ENCODE assay signal across 8 cellular contexts in the genomic region with DNA sequence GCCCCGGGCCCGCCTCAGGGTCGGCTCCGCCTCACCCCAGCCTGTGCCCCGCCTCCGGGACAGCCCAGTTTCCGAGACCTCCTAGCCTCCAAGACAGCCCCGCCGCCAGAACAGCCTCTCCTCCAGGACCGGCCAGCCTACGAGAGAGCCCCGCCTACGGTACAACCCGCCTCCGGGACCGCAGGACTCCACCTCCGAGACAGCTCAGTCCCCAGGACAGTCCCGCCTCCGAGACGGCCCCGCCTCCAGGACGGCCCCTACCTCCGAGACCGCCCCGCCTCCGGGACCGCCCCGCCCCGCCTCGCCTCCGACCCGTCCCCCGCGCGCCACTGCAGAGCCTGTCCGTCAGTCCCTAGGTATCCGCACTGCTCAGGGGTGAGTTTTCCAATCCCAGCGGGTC. TPM values are rescaled to one million over a fixed set of nuclear protein-coding genes. Genes with fewer than 3 reads are reported as not detected.
DNase-seq lines count a peak whose midpoint lies in the region; ATAC-seq and TF ChIP-seq lines count a peak whose summit lies in the region.
"Not testable (repeated sequence)": the region's sequence is repeated elsewhere in the genome, so short reads cannot be mapped to it uniquely, and the experiment has no call there.

A gene (plus strand): TSS at position 329 of the 400 bp plus-strand sequence.

- not testable (repeated sequence) for H3K27me3 ChIP-seq in heart left ventricle, upper lobe of right lung

- CTCF ChIA-PET in activated CD4-positive, alpha-beta T cell treated with anti-CD3 and anti-CD28 coated beads for 36 hours (lab: Charles Lee) = not testable (repeated sequence)

- 1% methylated on average over 16 of the region's 38 CpGs; no CpG with 5 or more reads in 3 of the 4 donors for WGBS in heart left ventricle, 4 donors

- H3K9me3 Mint-ChIP-seq in activated CD4-positive, alpha-beta T cell treated with anti-CD3 and anti-CD28 coated beads for 36 hours (ENCODE audit: low read depth) = not testable (repeated sequence)

- not testable (repeated sequence) for TF ChIP-seq CTCF in heart left ventricle (IDR thresholded peaks at IDR 0.05); upper lobe of right lung (IDR thresholded peaks at IDR 0.05)

- H3K36me3 ChIP-seq in heart left ventricle, upper lobe of right lung: not testable (repeated sequence)

- not testable (repeated sequence) for TF ChIP-seq POLR2A in heart left ventricle (IDR thresholded peaks at IDR 0.05)

- not testable (repeated sequence) for H3K4me1 ChIP-seq in heart left ventricle, upper lobe of right lung

- ATAC-seq in GM18858 (IDR thresholded peaks at IDR 0.05; ENCODE audit: unreplicated experiment) (peak; percentile 73), GM21786 (IDR thresholded peaks at IDR 0.05; ENCODE audit: unreplicated experiment) (peak; percentile 79), HG03196 (IDR thresholded peaks at IDR 0.05; ENCODE audit: unreplicated experiment) (peak; percentile 88), heart left ventricle (peak; percentile 97 to 100 (median 99)), upper lobe of right lung (peak; percentile 98)
- peak; percentile 84 for ATAC-seq in activated CD4-positive, alpha-beta T cell treated with anti-CD3 and anti-CD28 coated beads for 36 hours

- H3K27ac Mint-ChIP-seq in activated CD4-positive, alpha-beta T cell treated with anti-CD3 and anti-CD28 coated beads for 36 hours = peak within 1 kb of the TSS; percentile 55

- POLR2A ChIA-PET in activated CD4-positive, alpha-beta T cell treated with anti-CD3 and anti-CD28 coated beads for 36 hours (lab: Charles Lee) = not testable (repeated sequence)

- not testable (repeated sequence) for H3K4me1 Mint-ChIP-seq in activated CD4-positive, alpha-beta T cell treated with anti-CD3 and anti-CD28 coated beads for 36 hours

- H3K27ac ChIP-seq in heart left ventricle, upper lobe of right lung: not testable (repeated sequence)

- not testable (repeated sequence) for H3K27me3 Mint-ChIP-seq in activated CD4-positive, alpha-beta T cell treated with anti-CD3 and anti-CD28 coated beads for 36 hours

- H3K9me3 ChIP-seq in heart left ventricle, upper lobe of right lung: not testable (repeated sequence)

- peak; percentile 95 for DNase-seq in activated CD4-positive, alpha-beta T cell treated with anti-CD3 and anti-CD28 coated beads for 36 hours
- DNase-seq in activated gamma-delta T cell treated with anti-CD3 and anti-CD28 coated beads, Interleukin-2, amount 50 U/mL, for 16 hours (ENCODE audit: low read depth) = peak; percentile 58
- DNase-seq in heart left ventricle = peak in 4 of 5 donors; percentile 57 to 83 (median 71)
- peak; percentile 75 to 84 for DNase-seq in stimulated activated CD4-positive, alpha-beta T cell treated with anti-CD3 and anti-CD28 coated beads, Interleukin-2, amount 100 ng/mL, for 24 hours
- not testable (repeated sequence) for DNase-seq in upper lobe of right lung

- peak within 1 kb of the TSS; percentile 65 for H3K4me3 Mint-ChIP-seq in activated CD4-positive, alpha-beta T cell treated with anti-CD3 and anti-CD28 coated beads for 36 hours

- H3K4me3 ChIP-seq in heart left ventricle = peak within 1 kb of the TSS in 3 of 12 donors; percentile 31 to 42 (median 35)
- not testable (repeated sequence) for H3K4me3 ChIP-seq in upper lobe of right lung

- intact Hi-C loops in activated CD4-positive, alpha-beta T cell treated with anti-CD3 and anti-CD28 coated beads for 36 hours (cut with DNase I, micrococcal nuclease); heart left ventricle (cut with DNase I); upper lobe of right lung (cut with DNase I): not testable (repeated sequence)

- H3K36me3 Mint-ChIP-seq in activated CD4-positive, alpha-beta T cell treated with anti-CD3 and anti-CD28 coated beads for 36 hours (ENCODE audit: low read depth) = not testable (repeated sequence)

RNA-seq across cellular contexts. Expression of the gene that starts here (rescaled TPM):
- total RNA-seq in activated CD4-positive, alpha-beta T cell treated with anti-CD3 and anti-CD28 coated beads for 36 hours = 10 to 100 TPM; 47.6 to 50.6 TPM
- 1 to 10 TPM in 1 of 9 donors, under 1 TPM in 8; 0.12 to 2.5 (median 0.38) TPM for total RNA-seq in heart left ventricle
- under 1 TPM; 0.27 to 0.28 TPM for polyA plus RNA-seq in heart left ventricle
- 4.4 TPM for total RNA-seq in upper lobe of right lung
